ENCODE assay signal across 13 cellular contexts in genomic region chr6:148629197-148629909, GRCh38.
DNase-seq lines count a peak whose midpoint lies in the region; ATAC-seq, FAIRE-seq and TF ChIP-seq lines count a peak whose summit lies in the region.
"Had no signal": no experiment of that assay in that cellular context is flagged by ENCODE, and none has a peak within 500 bp of the region (broad histone marks: within the 10 kb centered on the region; RNA-seq: fewer than 3 reads in every experiment).

No MANE protein-coding gene starts in this region.

- H3K9me3 ChIP-seq in HUES6 (ENCODE audit: control insufficient read depth, insufficient read depth, low read depth, low read length) (no peaks in the 10 kb centered on the region), esophagus muscularis mucosa (no peaks in the 10 kb centered on the region), skeletal muscle satellite cell (replicated peaks; ENCODE audit: low read length) (no peaks in the 10 kb centered on the region), upper lobe of right lung (no peaks in the 10 kb centered on the region)
- H3K9me3 ChIP-seq: heart left ventricle had no signal

- no peak for DNase-seq in GM12892 (ENCODE audit: insufficient read length)
- no peak for DNase-seq in esophagus muscularis mucosa (ENCODE audit: extremely low spot score)
- no peak for DNase-seq in upper lobe of right lung
- DNase-seq in stimulated activated CD4-positive, alpha-beta T cell treated with anti-CD3 and anti-CD28 coated beads, Interleukin-4, amount 100 ng/mL, for 1 hour: no peak
- DNase-seq in HT-29 (ENCODE audit: low spot score): no peak
- DNase-seq: activated CD8-positive, alpha-beta memory T cell treated with anti-CD3 and anti-CD28 coated beads for 24 hours; amniotic stem cell; heart left ventricle; PC-9; stimulated activated CD4-positive, alpha-beta T cell treated with anti-CD3 and anti-CD28 coated beads, Interleukin-2, amount 100 ng/mL, for 48 hours had no signal

- H3K36me3 ChIP-seq in HUES6 (ENCODE audit: control insufficient read depth, insufficient read depth, low read length): no peaks in the 10 kb centered on the region
- H3K36me3 ChIP-seq in esophagus muscularis mucosa: no peaks in the 10 kb centered on the region
- no peaks in the 10 kb centered on the region for H3K36me3 ChIP-seq in skeletal muscle satellite cell (ENCODE audit: insufficient read depth, low read length)
- H3K36me3 ChIP-seq in upper lobe of right lung: no peaks in the 10 kb centered on the region
- H3K36me3 ChIP-seq: heart left ventricle had no signal

- TF ChIP-seq POLR2A in GM12892 (IDR thresholded peaks at IDR 0.05; ENCODE audit: low read depth, low read length): no peak
- no peak for TF ChIP-seq POLR2A in esophagus muscularis mucosa (IDR thresholded peaks at IDR 0.05; ENCODE audit: low read depth)

- H3K27ac ChIP-seq in HUES6 (ENCODE audit: low read depth, low read length) (peak overlapping the region; percentile 9; the same call in 1 of the 2 replicates), esophagus muscularis mucosa (replicated peaks in 1 of 4) (peak overlapping the region; percentile 24 to 56 (median 34)), upper lobe of right lung (no peak overlapping the region)
- H3K27ac ChIP-seq: heart left ventricle, PC-9 had no signal

- no peaks in the 10 kb centered on the region for H3K27me3 ChIP-seq in HUES6 (ENCODE audit: control insufficient read depth, insufficient read depth, low read length)
- H3K27me3 ChIP-seq in esophagus muscularis mucosa: no peaks in the 10 kb centered on the region
- no peaks in the 10 kb centered on the region for H3K27me3 ChIP-seq in skeletal muscle satellite cell (ENCODE audit: control insufficient read depth, insufficient read depth, low read length)
- H3K27me3 ChIP-seq in upper lobe of right lung: no peaks in the 10 kb centered on the region
- H3K27me3 ChIP-seq: heart left ventricle had no signal

- H3K4me3 ChIP-seq in HUES6 (ENCODE audit: low read depth, low read length) (no peak overlapping the region), esophagus muscularis mucosa (no peak overlapping the region), skeletal muscle satellite cell (ENCODE audit: low read length) (no peak overlapping the region), upper lobe of right lung (no peak overlapping the region)
- H3K4me3 ChIP-seq: heart left ventricle, PC-9 had no signal

- TF ChIP-seq CTCF in esophagus muscularis mucosa (IDR thresholded peaks at IDR 0.05): no peak
- no peak for TF ChIP-seq CTCF in upper lobe of right lung (IDR thresholded peaks at IDR 0.05)

- no peak for ATAC-seq in upper lobe of right lung
- ATAC-seq in HG02885 (IDR thresholded peaks at IDR 0.05; ENCODE audit: poor library complexity, unreplicated experiment): no peak
- ATAC-seq: heart left ventricle had no signal

- 47% methylated on average over 2 of the region's 2 CpGs for WGBS in esophagus muscularis mucosa

- H3K4me2 ChIP-seq in skeletal muscle satellite cell (ENCODE audit: low read length): peak overlapping the region; percentile 22
- H3K4me2 ChIP-seq: PC-9 had no signal

- peak; percentile 17 for FAIRE-seq in GM12892 (lab: Jason Lieb, UNC)

- TF ChIP-seq EP300 in esophagus muscularis mucosa (IDR thresholded peaks at IDR 0.05): no peak

- H3K9ac ChIP-seq in HUES6 (ENCODE audit: low read length) (no peak overlapping the region), skeletal muscle satellite cell (ENCODE audit: low read depth, low read length) (no peak overlapping the region)

- intact Hi-C loops in esophagus muscularis mucosa (cut with DNase I): no loop called here
- intact Hi-C loops in upper lobe of right lung (cut with DNase I): no loop called here

- H3K4me1 ChIP-seq in HUES6 (ENCODE audit: control insufficient read depth, insufficient read depth, low read length) (peaks cover 26% of the 10 kb centered on the region), esophagus muscularis mucosa (peaks cover 0 to 27% (median 24%) of the 10 kb centered on the region in 4 donors), skeletal muscle satellite cell (ENCODE audit: control insufficient read depth, insufficient read depth, low read length) (peaks cover 16% of the 10 kb centered on the region), upper lobe of right lung (no peaks in the 10 kb centered on the region)
